Comparison of ENCODE assay signal across 15 cellular contexts in the genomic region with DNA sequence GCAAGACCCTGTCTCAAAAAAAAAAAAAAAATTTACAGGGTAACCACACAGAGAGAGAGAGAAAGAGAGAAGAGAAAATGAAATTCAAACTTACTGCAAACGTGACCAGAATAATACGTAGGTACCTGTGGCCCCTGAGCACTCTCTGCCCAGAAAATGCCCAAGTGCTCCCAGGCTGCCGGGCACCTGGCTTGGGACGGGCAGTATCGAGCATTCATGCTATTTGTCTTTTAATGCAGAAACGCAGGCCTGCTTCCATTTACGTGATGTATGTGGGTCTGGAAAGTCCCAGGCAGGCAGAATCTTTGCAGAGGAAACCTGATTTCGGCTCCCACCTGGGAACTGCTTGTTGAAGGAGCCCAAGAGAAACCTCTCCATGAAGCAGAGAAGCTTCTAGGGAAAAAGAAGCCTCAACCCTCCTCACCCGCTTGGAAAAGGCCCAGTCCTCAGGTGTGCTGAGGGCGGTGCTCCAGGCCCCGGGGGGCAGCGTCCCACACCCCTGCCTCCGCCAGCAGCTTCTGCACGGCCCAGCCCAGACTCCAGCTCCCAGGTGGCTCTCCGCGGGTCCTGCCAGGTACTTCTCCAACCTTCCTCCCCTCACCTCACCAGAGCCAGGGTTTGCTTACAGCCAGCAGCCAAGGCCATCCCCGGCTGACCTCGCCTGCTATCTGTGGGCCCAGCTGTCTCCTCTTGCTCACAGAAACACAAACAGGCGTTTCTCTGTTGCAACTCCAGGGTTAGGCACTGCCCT. TPM values are rescaled to one million over a fixed set of nuclear protein-coding genes. Genes with fewer than 3 reads are reported as not detected.
DNase-seq lines count a peak whose midpoint lies in the region; TF ChIP-seq lines count a peak whose summit lies in the region.
"Had no signal": no experiment of that assay in that cellular context is flagged by ENCODE, and none has a peak within 500 bp of the region (broad histone marks: within the 10 kb centered on the region; RNA-seq: fewer than 3 reads in every experiment).

No MANE protein-coding gene starts in this region.

- intact Hi-C loops in transverse colon (cut with DNase I; ENCODE audit: low total_unique reads): no loop called here

- no peak overlapping the region for H3K27ac ChIP-seq in mesenchymal stem cell (ENCODE audit: low read length, poor library complexity, severe bottlenecking)
- H3K27ac ChIP-seq in transverse colon: peak overlapping the region in 2 of 4 donors; percentile 26 to 39
- H3K27ac ChIP-seq: foreskin keratinocyte had no signal

- H3K79me1 ChIP-seq in mesenchymal stem cell (replicated peaks; ENCODE audit: low read length, poor library complexity, severe bottlenecking): peaks cover 41% of the 10 kb centered on the region

- H4K8ac ChIP-seq in mesenchymal stem cell (ENCODE audit: low read length): no peak overlapping the region

- H3K9ac ChIP-seq in mesenchymal stem cell (ENCODE audit: low read length): no peak overlapping the region

- peak overlapping the region; percentile 35 for H4K91ac ChIP-seq in mesenchymal stem cell (ENCODE audit: low read length)

- H3K4me1 ChIP-seq in mesenchymal stem cell (ENCODE audit: control insufficient read depth, insufficient read depth, low read depth, low read length) (peaks cover 34% of the 10 kb centered on the region), transverse colon (peaks cover 0 to 24% (median 15%) of the 10 kb centered on the region in 4 donors)
- H3K4me1 ChIP-seq: foreskin keratinocyte had no signal

- H3K18ac ChIP-seq in mesenchymal stem cell (ENCODE audit: low read depth in 1 of 2, low read length in 2 of 2): peak overlapping the region in 1 of 2 experiments; percentile 56

- TF ChIP-seq CTCF in transverse colon (IDR thresholded peaks at IDR 0.05): no peak

- H3K4ac ChIP-seq in mesenchymal stem cell (ENCODE audit: low read depth in 1 of 2, low read length in 2 of 2): no peak overlapping the region

- peak overlapping the region in 1 of 2 experiments; percentile 88 for H3K14ac ChIP-seq in mesenchymal stem cell (ENCODE audit: low read length in 2 of 2)

- peak overlapping the region; percentile 28 for H2AK5ac ChIP-seq in mesenchymal stem cell (ENCODE audit: low read length, severe bottlenecking)

- in situ Hi-C loops in transverse colon (cut with MboI; ENCODE audit: low pct_ligation_motif_present in 1 of 4, low pct_unique_long_range_greater_than_20kb in 1 of 4, low sequenced_read_pairs in 3 of 4): no loop called here

- peak; percentile 32 for DNase-seq in NCI-H2029 (lab: John Stamatoyannopoulos, UW)
- no peak for DNase-seq in NCI-H2029 treated with DMSO at 0.1 percent for 48 hours (lab: John Stamatoyannopoulos, UW)
- DNase-seq in dermis blood vessel endothelial cell: peak; percentile 27
- DNase-seq in mesenchymal stem cell: peak; percentile 52
- peak; percentile 28 for DNase-seq in transverse colon
- no peak for DNase-seq in NCI-H1092 (lab: John Stamatoyannopoulos, UW)
- no peak for DNase-seq in globus pallidus (ENCODE audit: low spot score)
- DNase-seq in activated effector memory CD4-positive, alpha-beta T cell treated with anti-CD3 and anti-CD28 coated beads, Interleukin-2, amount 50 U/mL, for 16 hours: no peak
- DNase-seq: activated CD4-positive, alpha-beta T cell treated with anti-CD3 and anti-CD28 coated beads for 36 hours; activated T-cell treated with anti-CD3 and anti-CD28 coated beads, Interleukin-2, amount 50 U/mL, for 24 hours; foreskin keratinocyte; naive thymus-derived CD8-positive, alpha-beta T cell; NCI-H2081 treated with DMSO at 0.1 percent for 48 hours; T-helper 1 cell had no signal

- peaks cover 0 to 6% of the 10 kb centered on the region in 2 experiments for H3K36me3 ChIP-seq in mesenchymal stem cell (ENCODE audit: control insufficient read depth in 1 of 2, insufficient read depth in 2 of 2, low read depth in 1 of 2, low read length in 2 of 2)
- peaks cover 0 to under 1% (median 0%) of the 10 kb centered on the region in 4 donors for H3K36me3 ChIP-seq in transverse colon

- 76% methylated on average over 19 of the region's 19 CpGs for WGBS in mesenchymal stem cell
- 78 to 81% methylated on average over 2 to 19 of the region's 19 CpGs for WGBS in transverse colon (ENCODE audit: low coverage in 1 of 2), 2 donors

- H3K27me3 ChIP-seq in mesenchymal stem cell (ENCODE audit: control insufficient read depth in 1 of 2, insufficient read depth in 1 of 2, low read length in 2 of 2) (peaks cover 0 to 35% of the 10 kb centered on the region in 2 experiments), transverse colon (no peaks in the 10 kb centered on the region)

- H2AFZ ChIP-seq in mesenchymal stem cell (ENCODE audit: low read depth, low read length): no peak overlapping the region

- H2BK15ac ChIP-seq in mesenchymal stem cell (ENCODE audit: low read depth, poor library complexity, severe bottlenecking): no peak overlapping the region

- no peak overlapping the region for H2BK120ac ChIP-seq in mesenchymal stem cell (ENCODE audit: low read depth, low read length)

- H2BK5ac ChIP-seq in mesenchymal stem cell (ENCODE audit: low read depth, low read length, poor library complexity, severe bottlenecking): no peak overlapping the region

- H3K4me3 ChIP-seq in mesenchymal stem cell (ENCODE audit: insufficient read depth in 1 of 2, low read depth in 1 of 2, low read length in 2 of 2): no peak overlapping the region
- no peak overlapping the region for H3K4me3 ChIP-seq in transverse colon
- H3K4me3 ChIP-seq: smooth muscle cell had no signal

- H3K4me2 ChIP-seq in mesenchymal stem cell (ENCODE audit: low read length, poor library complexity, severe bottlenecking): no peak overlapping the region
- H3K4me2 ChIP-seq: smooth muscle cell had no signal

- H3K23ac ChIP-seq in mesenchymal stem cell (ENCODE audit: low read length in 2 of 2): no peak overlapping the region

- H3K9me3 ChIP-seq in mesenchymal stem cell (ENCODE audit: control insufficient read depth, low read length) (no peaks in the 10 kb centered on the region), transverse colon (no peaks in the 10 kb centered on the region)

- TF ChIP-seq EP300 in transverse colon (IDR thresholded peaks at IDR 0.05; ENCODE audit: low read depth): no peak

- TF ChIP-seq POLR2A in transverse colon (IDR thresholded peaks at IDR 0.05): no peak

- peak overlapping the region in 1 of 2 experiments; percentile 68 for H2BK12ac ChIP-seq in mesenchymal stem cell (ENCODE audit: low read length in 2 of 2)

RNA-seq across cellular contexts. Expression of a gene that starts 14.0 kb away (rescaled TPM):
- 22.0 and 37.2 TPM in 2 replicates for total RNA-seq in dermis blood vessel endothelial cell
- polyA plus RNA-seq in mesenchymal stem cell (2013, experiment 1 of 2): 4.0 TPM
- 3.6 TPM for polyA plus RNA-seq in mesenchymal stem cell (2013, experiment 2 of 2)
- 10 to 100 TPM; 24.3 to 90.5 (median 47.2) TPM for total RNA-seq in transverse colon

Comparison
In these comparisons a context has a peak if more than half of its experiments do, and no peak if none do; other contexts are left out.
1. DNase-seq: peak in NCI-H2029 (single experiment), dermis blood vessel endothelial cell (single experiment), mesenchymal stem cell (single experiment) and transverse colon (single experiment); none in NCI-H2029 treated with DMSO at 0.1 percent for 48 hours (single experiment), NCI-H1092 (single experiment), globus pallidus (single experiment) and activated effector memory CD4-positive, alpha-beta T cell treated with anti-CD3 and anti-CD28 coated beads, Interleukin-2, amount 50 U/mL, for 16 hours (single experiment).